In the genomic region with DNA sequence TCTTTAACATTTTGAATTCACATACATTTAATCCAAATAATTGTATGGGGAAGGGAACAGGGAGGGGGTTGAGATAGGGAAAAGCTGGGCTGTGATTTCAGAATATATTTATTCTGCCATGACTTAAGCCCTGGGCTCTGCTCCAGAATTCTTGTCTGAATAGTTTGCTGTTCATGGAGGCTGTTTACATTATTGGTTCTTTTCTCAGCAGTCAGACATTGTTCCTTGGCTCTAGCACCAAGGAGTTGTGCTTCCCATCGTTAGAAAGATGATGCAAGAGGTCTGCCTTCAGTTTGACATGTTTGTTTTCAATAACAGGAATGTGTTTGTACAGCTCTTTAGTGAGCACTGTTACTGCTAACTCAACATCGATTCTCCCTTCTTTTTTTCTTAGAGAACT, we compare ENCODE assay signal across 13 cellular contexts.
DNase-seq lines count a peak whose midpoint lies in the region; ATAC-seq and TF ChIP-seq lines count a peak whose summit lies in the region.
"Had no signal": no experiment of that assay in that cellular context is flagged by ENCODE, and none has a peak within 500 bp of the region (broad histone marks: within the 10 kb centered on the region; RNA-seq: fewer than 3 reads in every experiment).

No MANE protein-coding gene starts in this region.

- H3K4me1 ChIP-seq in esophagus muscularis mucosa, result peaks cover 5 to 28% (median 23%) of the 10 kb centered on the region in 4 donors

- H3K27ac ChIP-seq in AG04450 (ENCODE audit: low read depth, low read length) (peak overlapping the region; percentile 81), esophagus muscularis mucosa (replicated peaks in 1 of 4) (peak overlapping the region; percentile 52 to 67 (median 60))

- CTCF ChIA-PET in AG04450 (lab: Charles Lee), result no interaction called here

- ATAC-seq in HG02840 (IDR thresholded peaks at IDR 0.05; ENCODE audit: low FRiP score, unreplicated experiment) (no peak), Right ventricle myocardium superior (ENCODE audit: poor library complexity) (no peak)
- ATAC-seq: naive thymus-derived CD8-positive, alpha-beta T cell had no signal

- intact Hi-C loops in esophagus muscularis mucosa (cut with DNase I), result no loop called here
- intact Hi-C loops in Right ventricle myocardium superior (cut with DNase I), result no loop called here

- DNase-seq in AG04450 (ENCODE audit: low read depth, low spot score) (peak; percentile 97), NCI-H446 treated with DMSO at 0.1 percent for 48 hours (lab: John Stamatoyannopoulos, UW) (peak; percentile 3), esophagus muscularis mucosa (ENCODE audit: extremely low spot score) (no peak), non-pigmented ciliary epithelial cell (ENCODE audit: low read depth) (peak; percentile 92), Right ventricle myocardium superior (no peak), GM13977 (ENCODE audit: low spot score) (no peak)
- no peak for DNase-seq in stimulated activated CD8-positive, alpha-beta memory T cell treated with anti-CD3 and anti-CD28 coated beads, Interleukin-4, amount 100 ng/mL, for 48 hours
- DNase-seq: activated CD8-positive, alpha-beta memory T cell treated with anti-CD3 and anti-CD28 coated beads, Interleukin-2, amount 50 U/mL, for 48 hours; CD4-positive, alpha-beta T cell; naive thymus-derived CD8-positive, alpha-beta T cell; NCI-H1694; stimulated activated CD4-positive, alpha-beta T cell treated with anti-CD3 and anti-CD28 coated beads, Interleukin-1b, Interleukin-23, amount 100 ng/mL, for 48 hours had no signal

- no peaks in the 10 kb centered on the region for H3K36me3 ChIP-seq in esophagus muscularis mucosa

- TF ChIP-seq CTCF in AG04450 (IDR thresholded peaks at IDR 0.05; ENCODE audit: low read depth, low read length), result no peak
- no peak for TF ChIP-seq CTCF in esophagus muscularis mucosa (IDR thresholded peaks at IDR 0.05)
- no peak for TF ChIP-seq CTCF in GM13977 (IDR thresholded peaks at IDR 0.05; ENCODE audit: extremely low read depth, insufficient read depth, missing control alignments)

- no peak overlapping the region for H3K4me3 ChIP-seq in AG04450 (ENCODE audit: low read depth, low read length)
- no peak overlapping the region for H3K4me3 ChIP-seq in esophagus muscularis mucosa

- H3K27me3 ChIP-seq in AG04450 (ENCODE audit: control insufficient read depth, insufficient read depth, low read length), result no peaks in the 10 kb centered on the region
- no peaks in the 10 kb centered on the region for H3K27me3 ChIP-seq in esophagus muscularis mucosa

- in situ Hi-C loops in GM13977 (cut with MboI; ENCODE audit: low pct_unique_long_range_greater_than_20kb, low sequenced_read_pairs, unreplicated experiment), result no loop called here

- TF ChIP-seq EP300 in esophagus muscularis mucosa (IDR thresholded peaks at IDR 0.05), result peak; percentile 26

- no peak for TF ChIP-seq POLR2A in esophagus muscularis mucosa (IDR thresholded peaks at IDR 0.05; ENCODE audit: low read depth)

- 14% methylated on average over 2 of the region's 2 CpGs for WGBS in esophagus muscularis mucosa

- POLR2A ChIA-PET in AG04450 (lab: Yijun Ruan, JAX), result no interaction called here

- H3K9me3 ChIP-seq in AG04450 (ENCODE audit: control insufficient read depth, insufficient read depth, low read length), result peaks cover 5% of the 10 kb centered on the region; the same call in 1 of the 2 replicates
- peaks cover 0 to 8% (median 0%) of the 10 kb centered on the region in 4 donors for H3K9me3 ChIP-seq in esophagus muscularis mucosa

Comparison
In these comparisons a context has a peak if more than half of its experiments do, and no peak if none do; other contexts are left out.
1. DNase-seq: peak in AG04450 (single experiment), NCI-H446 treated with DMSO at 0.1 percent for 48 hours (single experiment) and non-pigmented ciliary epithelial cell (single experiment); none in esophagus muscularis mucosa (single experiment), Right ventricle myocardium superior (single experiment), stimulated activated CD8-positive, alpha-beta memory T cell treated with anti-CD3 and anti-CD28 coated beads, Interleukin-4, amount 100 ng/mL, for 48 hours (single experiment) and GM13977 (single experiment).